ENCODE assay signal across 8 cellular contexts in genomic region chr12:113424915-113425823, GRCh38. TPM values are rescaled to one million over a fixed set of nuclear protein-coding genes. Genes with fewer than 3 reads are reported as not detected.
DNase-seq lines count a peak whose midpoint lies in the region; ATAC-seq and TF ChIP-seq lines count a peak whose summit lies in the region.

No MANE protein-coding gene starts in this region.

- no peak for TF ChIP-seq POLR2A in suprapubic skin (IDR thresholded peaks at IDR 0.05)

- H3K9me3 ChIP-seq in suprapubic skin: no peaks in the 10 kb centered on the region

- no peak overlapping the region for H3K27ac ChIP-seq in suprapubic skin

- peaks cover 12% of the 10 kb centered on the region for H3K4me1 ChIP-seq in suprapubic skin

- ATAC-seq in activated CD8-positive, alpha-beta memory T cell treated with anti-CD3 and anti-CD28 coated beads, Interleukin-2, amount 10 ng/mL, durations not matched to agents 7 days and 5 days: peak; percentile 67
- no peak for ATAC-seq in GM21723 (IDR thresholded peaks at IDR 0.05; ENCODE audit: unreplicated experiment)

- peaks cover 3% of the 10 kb centered on the region for H3K9me3 Mint-ChIP-seq in activated CD8-positive, alpha-beta memory T cell treated with anti-CD3 and anti-CD28 coated beads, Interleukin-2, amount 10 ng/mL, durations not matched to agents 7 days and 5 days (ENCODE audit: low read depth)

- CTCF ChIA-PET in activated CD8-positive, alpha-beta memory T cell treated with anti-CD3 and anti-CD28 coated beads, Interleukin-2, amount 10 ng/mL, durations not matched to agents 7 days and 5 days (lab: Charles Lee): interaction anchor here (0.6 to 2.3 kb wide), 30 partner anchors 9 to 1480 kb away, joined by 3 to 13 read pairs (median 4); partner anchors contain the start of genes DDX54 and RITA1

- 44% methylated on average over 15 of the region's 20 CpGs for WGBS in suprapubic skin

- TF ChIP-seq CTCF in epithelial cell of proximal tubule (conservative IDR thresholded peaks at IDR 0.05; ENCODE audit: low read depth, low read length) (peak; percentile 94), suprapubic skin (IDR thresholded peaks at IDR 0.05) (peak; percentile 37 to 83)

- H3K4me1 Mint-ChIP-seq in activated CD8-positive, alpha-beta memory T cell treated with anti-CD3 and anti-CD28 coated beads, Interleukin-2, amount 10 ng/mL, durations not matched to agents 7 days and 5 days: peaks cover 13% of the 10 kb centered on the region

- TF ChIP-seq EP300 in suprapubic skin (IDR thresholded peaks at IDR 0.05): no peak

- H3K27ac Mint-ChIP-seq in activated CD8-positive, alpha-beta memory T cell treated with anti-CD3 and anti-CD28 coated beads, Interleukin-2, amount 10 ng/mL, durations not matched to agents 7 days and 5 days: no peak overlapping the region

- peaks cover 17% of the 10 kb centered on the region for H3K27me3 Mint-ChIP-seq in activated CD8-positive, alpha-beta memory T cell treated with anti-CD3 and anti-CD28 coated beads, Interleukin-2, amount 10 ng/mL, durations not matched to agents 7 days and 5 days

- H3K4me3 ChIP-seq in epithelial cell of proximal tubule (ENCODE audit: low read depth, low read length) (no peak overlapping the region), suprapubic skin (no peak overlapping the region)

- H3K36me3 ChIP-seq in suprapubic skin: no peaks in the 10 kb centered on the region

- peaks cover 19% of the 10 kb centered on the region for H3K27me3 ChIP-seq in suprapubic skin

- H3K36me3 Mint-ChIP-seq in activated CD8-positive, alpha-beta memory T cell treated with anti-CD3 and anti-CD28 coated beads, Interleukin-2, amount 10 ng/mL, durations not matched to agents 7 days and 5 days: no peaks in the 10 kb centered on the region

- no peak overlapping the region for H3K4me3 Mint-ChIP-seq in activated CD8-positive, alpha-beta memory T cell treated with anti-CD3 and anti-CD28 coated beads, Interleukin-2, amount 10 ng/mL, durations not matched to agents 7 days and 5 days

- DNase-seq in NCI-H2227 treated with DMSO at 0.1 percent for 48 hours (lab: John Stamatoyannopoulos, UW) (peak; percentile 14), NCI-H2227 (lab: John Stamatoyannopoulos, UW; ENCODE audit: unreplicated experiment) (no peak), NCI-H2029 treated with DMSO at 0.1 percent for 48 hours (lab: John Stamatoyannopoulos, UW) (peak; percentile 44), epithelial cell of proximal tubule (ENCODE audit: low read depth) (no peak), myocyte (ENCODE audit: low read depth) (peak; percentile 61), suprapubic skin (ENCODE audit: low spot score in 2 of 2) (no peak)
- DNase-seq in activated CD8-positive, alpha-beta memory T cell treated with anti-CD3 and anti-CD28 coated beads, Interleukin-2, amount 10 ng/mL, durations not matched to agents 7 days and 5 days: peak; percentile 62

RNA-seq across cellular contexts. Expression of gene SDSL, which starts 3.0 kb away (rescaled TPM):
- under 1 TPM; 0.32 to 0.45 TPM for total RNA-seq in activated CD8-positive, alpha-beta memory T cell treated with anti-CD3 and anti-CD28 coated beads, Interleukin-2, amount 10 ng/mL, durations not matched to agents 7 days and 5 days
- total RNA-seq in epithelial cell of proximal tubule (6.3 and 11.8 TPM in 2 replicates), myocyte (2.8 and 7.3 TPM in 2 replicates), suprapubic skin (1 to 10 TPM in 2 of 4 donors, under 1 TPM in 1, not detected in 1; 0.56 to 2.2 (median 1.2) TPM)
- 16.6 TPM for polyA plus RNA-seq in myocyte (2012)

RNA-seq across cellular contexts. Expression of gene SDS, which starts 21.5 kb away (rescaled TPM):
- total RNA-seq in activated CD8-positive, alpha-beta memory T cell treated with anti-CD3 and anti-CD28 coated beads, Interleukin-2, amount 10 ng/mL, durations not matched to agents 7 days and 5 days: not detected
- total RNA-seq in epithelial cell of proximal tubule (not detected in 2 replicates), myocyte (not detected in 2 replicates), suprapubic skin (1 to 10 TPM in 1 of 4 donors, not detected in 3; 2.7 TPM)
- 0.05 TPM for polyA plus RNA-seq in myocyte (2012)

RNA-seq across cellular contexts. Expression of gene LHX5, which starts 46.5 kb away (rescaled TPM):
- not detected for total RNA-seq in activated CD8-positive, alpha-beta memory T cell treated with anti-CD3 and anti-CD28 coated beads, Interleukin-2, amount 10 ng/mL, durations not matched to agents 7 days and 5 days
- total RNA-seq in epithelial cell of proximal tubule (0.06 TPM in 1 of 2 replicates, not detected in the other), myocyte (not detected in 2 replicates), suprapubic skin (not detected)
- not detected for polyA plus RNA-seq in myocyte (2012)

Comparison
In these comparisons a context has a peak if more than half of its experiments do, and no peak if none do; other contexts are left out.
1. DNase-seq: peak in NCI-H2227 treated with DMSO at 0.1 percent for 48 hours (single experiment), NCI-H2029 treated with DMSO at 0.1 percent for 48 hours (single experiment), activated CD8-positive, alpha-beta memory T cell treated with anti-CD3 and anti-CD28 coated beads, Interleukin-2, amount 10 ng/mL, durations not matched to agents 7 days and 5 days (single experiment) and myocyte (single experiment); none in NCI-H2227 (single experiment), epithelial cell of proximal tubule (single experiment) and suprapubic skin (0 of 2).